Comparison of ENCODE assay signal across 8 cellular contexts in genomic region chr6:27156874-27157460, GRCh38.
DNase-seq lines count a peak whose midpoint lies in the region; ATAC-seq and TF ChIP-seq lines count a peak whose summit lies in the region.

No MANE protein-coding gene starts in this region.

- H3K27me3 ChIP-seq in thoracic aorta (replicated peaks; ENCODE audit: insufficient read depth), result no peaks in the 10 kb centered on the region

- no peak for TF ChIP-seq CTCF in thoracic aorta (IDR thresholded peaks at IDR 0.05)

- no peaks in the 10 kb centered on the region for H3K36me3 ChIP-seq in thoracic aorta

- H3K4me1 ChIP-seq in thoracic aorta (ENCODE audit: control insufficient read depth in 1 of 2, low read depth in 2 of 2), result peaks cover 0 to 9% of the 10 kb centered on the region in 2 donors

- no peaks in the 10 kb centered on the region for H3K36me3 Mint-ChIP-seq in activated CD4-positive, alpha-beta T cell treated with anti-CD3 and anti-CD28 coated beads, Interleukin-2, amount 10 ng/mL, durations not matched to agents 24 days and 14 days (ENCODE audit: low read depth)
- peaks cover 3% of the 10 kb centered on the region for H3K36me3 Mint-ChIP-seq in activated CD8-positive, alpha-beta T cell treated with anti-CD3 and anti-CD28 coated beads, Interleukin-2, amount 10 ng/mL, durations not matched to agents 7 days and 5 days (ENCODE audit: low read depth)

- peaks cover 2% of the 10 kb centered on the region for H3K27me3 Mint-ChIP-seq in activated CD4-positive, alpha-beta T cell treated with anti-CD3 and anti-CD28 coated beads, Interleukin-2, amount 10 ng/mL, durations not matched to agents 24 days and 14 days
- H3K27me3 Mint-ChIP-seq in activated CD8-positive, alpha-beta T cell treated with anti-CD3 and anti-CD28 coated beads, Interleukin-2, amount 10 ng/mL, durations not matched to agents 7 days and 5 days (ENCODE audit: low read depth), result no peaks in the 10 kb centered on the region

- POLR2A ChIA-PET in activated CD8-positive, alpha-beta T cell treated with anti-CD3 and anti-CD28 coated beads, Interleukin-2, amount 10 ng/mL, durations not matched to agents 7 days and 5 days (lab: Charles Lee), result interaction anchor here (0.6 to 16.1 kb wide), 7 partner anchors 11 to 905 kb away, joined by 3 to 1009 read pairs (median 9); a partner anchor contains a TSS

- H3K27ac Mint-ChIP-seq in activated CD4-positive, alpha-beta T cell treated with anti-CD3 and anti-CD28 coated beads, Interleukin-2, amount 10 ng/mL, durations not matched to agents 24 days and 14 days, result peak overlapping the region; percentile 92
- peak overlapping the region; percentile 75 for H3K27ac Mint-ChIP-seq in activated CD8-positive, alpha-beta T cell treated with anti-CD3 and anti-CD28 coated beads, Interleukin-2, amount 10 ng/mL, durations not matched to agents 7 days and 5 days

- H3K4me1 Mint-ChIP-seq in activated CD4-positive, alpha-beta T cell treated with anti-CD3 and anti-CD28 coated beads, Interleukin-2, amount 10 ng/mL, durations not matched to agents 24 days and 14 days, result peaks cover 45% of the 10 kb centered on the region
- H3K4me1 Mint-ChIP-seq in activated CD8-positive, alpha-beta T cell treated with anti-CD3 and anti-CD28 coated beads, Interleukin-2, amount 10 ng/mL, durations not matched to agents 7 days and 5 days (ENCODE audit: low read depth), result peaks cover 53% of the 10 kb centered on the region

- no peak for ATAC-seq in activated CD8-positive, alpha-beta T cell treated with anti-CD3 and anti-CD28 coated beads, Interleukin-2, amount 10 ng/mL, durations not matched to agents 7 days and 5 days
- no peak for ATAC-seq in thoracic aorta (ENCODE audit: insufficient number of reproducible peaks, low FRiP score, low read depth)

- CTCF ChIA-PET in activated CD8-positive, alpha-beta T cell treated with anti-CD3 and anti-CD28 coated beads, Interleukin-2, amount 10 ng/mL, durations not matched to agents 7 days and 5 days (lab: Charles Lee), result interaction anchor here (0.7 to 3.5 kb wide), 5 partner anchors 12 to 639 kb away, joined by 3 to 31 read pairs (median 3); a partner anchor contains a TSS

- intact Hi-C loops in activated CD4-positive, alpha-beta T cell treated with anti-CD3 and anti-CD28 coated beads, Interleukin-2, amount 10 ng/mL, durations not matched to agents 24 days and 14 days (cut with micrococcal nuclease), result loop anchor here (5.0 kb wide), 1 partner anchor 825 kb away; no protein-coding TSS in a partner anchor
- intact Hi-C loops in posterior cingulate gyrus (cut with DNase I), result no loop called here

- H3K4me3 Mint-ChIP-seq in activated CD4-positive, alpha-beta T cell treated with anti-CD3 and anti-CD28 coated beads, Interleukin-2, amount 10 ng/mL, durations not matched to agents 24 days and 14 days, result peak overlapping the region; percentile 90
- peak overlapping the region; percentile 80 for H3K4me3 Mint-ChIP-seq in activated CD8-positive, alpha-beta T cell treated with anti-CD3 and anti-CD28 coated beads, Interleukin-2, amount 10 ng/mL, durations not matched to agents 7 days and 5 days

- DNase-seq in activated CD4-positive, alpha-beta T cell treated with anti-CD3 and anti-CD28 coated beads, Interleukin-2, amount 10 ng/mL, durations not matched to agents 24 days and 14 days, result no peak
- DNase-seq in activated CD4-positive, alpha-beta T cell treated with anti-CD3 and anti-CD28 coated beads, Interleukin-2, amount 50 U/mL, for 48 hours, result no peak
- no peak for DNase-seq in activated CD8-positive, alpha-beta T cell treated with anti-CD3 and anti-CD28 coated beads, Interleukin-2, amount 10 ng/mL, durations not matched to agents 7 days and 5 days
- no peak for DNase-seq in thoracic aorta (ENCODE audit: low spot score)
- DNase-seq in posterior cingulate gyrus, result no peak
- no peak for DNase-seq in T-helper 9 cell
- DNase-seq in GM03348 (ENCODE audit: low spot score), result no peak

- peaks cover 6% of the 10 kb centered on the region for H3K9me3 Mint-ChIP-seq in activated CD4-positive, alpha-beta T cell treated with anti-CD3 and anti-CD28 coated beads, Interleukin-2, amount 10 ng/mL, durations not matched to agents 24 days and 14 days
- no peaks in the 10 kb centered on the region for H3K9me3 Mint-ChIP-seq in activated CD8-positive, alpha-beta T cell treated with anti-CD3 and anti-CD28 coated beads, Interleukin-2, amount 10 ng/mL, durations not matched to agents 7 days and 5 days (ENCODE audit: insufficient read depth)

- H3K27ac ChIP-seq in thoracic aorta, result no peak overlapping the region

- H3K9me3 ChIP-seq in iPS-18c (ENCODE audit: control insufficient read depth, insufficient read depth, low read length) (no peaks in the 10 kb centered on the region), thoracic aorta (no peaks in the 10 kb centered on the region)

- peak overlapping the region; percentile 54 for H3K4me3 ChIP-seq in iPS-18c (ENCODE audit: insufficient read depth, low read depth, low read length)
- peak overlapping the region; percentile 70 for H3K4me3 ChIP-seq in thoracic aorta
